In genomic region chr11:93528252-93528651, GRCh38 we compare ENCODE assay signal across 11 cellular contexts. TPM values are rescaled to one million over a fixed set of nuclear protein-coding genes. Genes with fewer than 3 reads are reported as not detected.
DNase-seq lines count a peak whose midpoint lies in the region; ATAC-seq and FAIRE-seq lines count a peak whose summit lies in the region.
"Had no signal": no experiment of that assay in that cellular context is flagged by ENCODE, and none has a peak within 500 bp of the region (broad histone marks: within the 10 kb centered on the region; RNA-seq: fewer than 3 reads in every experiment).

No MANE protein-coding gene starts in this region.

- H3K27ac ChIP-seq in BLaER1 treated with 17β-estradiol and CSF1 and Interleukin-3, amounts not matched to agents 10 nM and 100 nM, result peak overlapping the region in 9 of 11 experiments; percentile 54 to 75 (median 65); a peak in 14 of 22 replicates
- H3K27ac ChIP-seq in SJCRH30, result no peak overlapping the region

- H3K9ac ChIP-seq in BLaER1 treated with 17β-estradiol and CSF1 and Interleukin-3, amounts not matched to agents 10 nM and 100 nM, result peak overlapping the region in 4 of 11 experiments; percentile 15 to 64 (median 56); a peak in 4 of 22 replicates
- H3K9ac ChIP-seq in skeletal muscle satellite cell (ENCODE audit: low read depth, low read length), result no peak overlapping the region

- H4K20me1 ChIP-seq in BLaER1 treated with 17β-estradiol and CSF1 and Interleukin-3, amounts not matched to agents 10 nM and 100 nM, result peaks cover 0 to 9% (median 0%) of the 10 kb centered on the region in 11 experiments; a peak in 4 of 22 replicates

- no peak for FAIRE-seq in GM19239 (lab: Jason Lieb, UNC)

- peaks cover 76 to 100% (median 90%) of the 10 kb centered on the region in 10 experiments for H3K4me1 ChIP-seq in BLaER1 treated with 17β-estradiol and CSF1 and Interleukin-3, amounts not matched to agents 10 nM and 100 nM
- H3K4me1 ChIP-seq in SJCRH30, result peaks cover 23% of the 10 kb centered on the region
- peaks cover 35% of the 10 kb centered on the region for H3K4me1 ChIP-seq in skeletal muscle satellite cell (ENCODE audit: control insufficient read depth, insufficient read depth, low read length)

- DNase-seq in SJCRH30 (peak; percentile 40 to 69), left ventricle myocardium superior (peak; percentile 68), GM19239 (ENCODE audit: insufficient read length, low spot score) (no peak), ureter (ENCODE audit: low spot score) (no peak), SIG-M5 (lab: John Stamatoyannopoulos, UW) (no peak), head of caudate nucleus (no peak)
- DNase-seq: activated CD4-positive, CD25-positive, alpha-beta regulatory T cell treated with anti-CD3 and anti-CD28 coated beads, Interleukin-2, amount 50 U/mL, for 72 hours; effector memory CD8-positive, alpha-beta T cell; kidney glomerular epithelial cell had no signal

- H3K27me3 ChIP-seq in BLaER1 treated with 17β-estradiol and CSF1 and Interleukin-3, amounts not matched to agents 10 nM and 100 nM, result no peaks in the 10 kb centered on the region
- H3K27me3 ChIP-seq in SJCRH30, result no peaks in the 10 kb centered on the region
- no peaks in the 10 kb centered on the region for H3K27me3 ChIP-seq in skeletal muscle satellite cell (ENCODE audit: control insufficient read depth, insufficient read depth, low read length)

- peak; percentile 70 for ATAC-seq in left ventricle myocardium superior
- ATAC-seq: effector memory CD8-positive, alpha-beta T cell had no signal

- no peaks in the 10 kb centered on the region for H3K9me3 ChIP-seq in BLaER1 treated with 17β-estradiol and CSF1 and Interleukin-3, amounts not matched to agents 10 nM and 100 nM (replicated peaks in 1 of 11)
- no peaks in the 10 kb centered on the region for H3K9me3 ChIP-seq in SJCRH30 (replicated peaks)
- H3K9me3 ChIP-seq in skeletal muscle satellite cell (replicated peaks; ENCODE audit: low read length), result no peaks in the 10 kb centered on the region

- peak overlapping the region; percentile 79 to 92 (median 86) for H3K4me2 ChIP-seq in BLaER1 treated with 17β-estradiol and CSF1 and Interleukin-3, amounts not matched to agents 10 nM and 100 nM
- H3K4me2 ChIP-seq in skeletal muscle satellite cell (ENCODE audit: low read length), result peak overlapping the region; percentile 42

- intact Hi-C loops in left ventricle myocardium superior (cut with micrococcal nuclease), result no loop called here
- intact Hi-C loops in head of caudate nucleus (cut with DNase I), result no loop called here

- no peaks in the 10 kb centered on the region for H3K36me3 ChIP-seq in BLaER1 treated with 17β-estradiol and CSF1 and Interleukin-3, amounts not matched to agents 10 nM and 100 nM
- H3K36me3 ChIP-seq in SJCRH30 (no peaks in the 10 kb centered on the region), skeletal muscle satellite cell (ENCODE audit: insufficient read depth, low read length) (no peaks in the 10 kb centered on the region)

- no peak overlapping the region for H3K4me3 ChIP-seq in BLaER1 treated with 17β-estradiol and CSF1 and Interleukin-3, amounts not matched to agents 10 nM and 100 nM
- H3K4me3 ChIP-seq in SJCRH30 (no peak overlapping the region), skeletal muscle satellite cell (ENCODE audit: low read length) (no peak overlapping the region)

RNA-seq across cellular contexts. Expression of gene SMCO4, which starts 14.9 kb away (rescaled TPM):
- 4.0 and 4.9 TPM in 2 replicates for total RNA-seq in SJCRH30 (2014; rRNA removed; shearing (Covaris generic))
- total RNA-seq in left ventricle myocardium superior (50.7 TPM), ureter (13.9 TPM)
- total RNA-seq in skeletal muscle satellite cell (2012; rRNA removed), result 4.2 and 25.1 TPM in 2 replicates

Comparison
In these comparisons a context has a peak if more than half of its experiments do, and no peak if none do; other contexts are left out.
1. DNase-seq: peak in SJCRH30 (2 of 2) and left ventricle myocardium superior (single experiment); none in GM19239 (single experiment), ureter (single experiment), SIG-M5 (single experiment) and head of caudate nucleus (0 of 42).